In the genomic region with DNA sequence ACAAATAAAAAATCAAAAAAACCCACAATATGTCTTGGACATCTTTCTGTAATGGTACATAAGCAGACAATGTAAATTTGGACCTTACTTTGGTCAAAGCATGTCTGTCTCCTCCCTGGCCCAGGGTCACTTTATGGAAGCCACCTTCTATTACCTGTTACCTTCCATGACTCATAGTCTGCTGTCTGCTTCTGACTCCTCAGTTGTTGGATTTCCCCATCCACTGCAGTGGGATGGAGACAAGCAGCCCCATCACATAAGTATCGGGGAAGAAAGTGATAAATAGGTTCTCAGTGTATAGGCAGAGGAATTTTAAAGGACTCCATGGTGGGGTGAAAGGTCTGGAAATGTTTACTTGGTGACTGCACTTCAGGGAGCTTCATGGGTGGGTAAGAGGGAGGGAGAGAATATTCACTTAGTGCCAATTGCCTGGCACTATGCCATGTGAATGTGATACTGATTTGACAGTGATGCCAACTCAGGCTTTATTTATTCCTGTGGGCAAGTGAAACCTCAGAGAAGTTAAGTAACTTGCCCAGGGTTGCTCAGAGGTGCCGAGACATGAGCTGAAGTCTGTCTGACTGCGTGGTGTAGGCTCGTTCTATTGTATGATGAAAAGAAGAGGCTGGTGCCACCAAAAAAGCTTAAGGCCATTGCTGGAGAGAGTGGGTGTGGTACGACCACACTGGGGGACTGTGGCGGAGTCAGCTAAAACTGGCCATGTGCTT, we compare ENCODE assay signal across 1 cellular context.
TF ChIP-seq lines count a peak whose summit lies in the region.

No MANE protein-coding gene starts in this region.

TF ChIP-seq in K562, 482 proteins besides CTCF, POLR2A, EP300 and RAD21:
- TF ChIP-seq BMI1 (IDR thresholded peaks at IDR 0.05; ENCODE audit: low read length) (no peak), RBBP5 (IDR thresholded peaks at IDR 0.05; ENCODE audit: borderline replicate concordance, insufficient read depth, low read length, poor library complexity, severe bottlenecking) (no peak), NFIC (IDR thresholded peaks at IDR 0.05) (0 out of 2 replicates have a peak, but pooled peaks have one; percentile 40)
